Comparison of ENCODE assay signal across 8 cellular contexts in the genomic region with DNA sequence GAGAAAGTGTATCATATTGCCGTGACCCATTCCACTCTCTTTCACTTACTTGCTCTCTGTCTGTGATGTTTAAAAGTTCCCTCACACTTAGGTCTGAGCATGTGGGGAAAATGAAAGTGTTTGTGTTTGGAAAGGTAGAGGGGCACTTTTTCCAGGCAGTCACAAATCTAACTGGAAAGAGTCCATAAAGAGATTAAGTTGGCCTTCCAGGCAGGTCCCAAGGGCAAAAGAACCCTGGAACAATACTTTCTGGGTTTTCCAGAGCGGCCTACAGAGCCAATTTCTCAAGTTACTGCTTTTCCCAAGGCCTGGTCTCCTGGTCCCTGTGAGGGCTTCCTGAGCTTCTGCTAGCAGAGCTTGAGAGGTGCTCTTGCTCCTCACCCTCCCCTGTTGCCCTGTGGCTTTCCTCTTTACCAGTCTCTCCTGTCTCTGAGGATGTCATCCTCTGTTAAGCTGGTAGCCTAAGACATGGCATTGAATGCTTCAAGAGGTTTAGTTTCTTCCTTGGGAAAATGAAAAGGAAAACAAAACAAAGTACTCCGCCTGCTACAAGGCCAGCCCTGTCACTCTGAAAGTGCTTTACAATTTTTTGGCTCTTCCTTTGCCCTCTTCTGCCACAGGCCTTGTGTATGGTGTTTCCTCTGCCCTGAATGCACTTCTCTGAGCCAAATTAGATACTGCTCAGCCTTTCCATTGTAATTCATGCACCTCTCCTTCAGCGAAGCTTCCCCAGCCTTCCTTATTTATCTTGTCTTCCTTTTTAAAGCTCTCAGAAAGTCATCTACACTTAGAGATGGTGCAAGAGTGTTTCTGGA. TPM values are rescaled to one million over a fixed set of nuclear protein-coding genes. Genes with fewer than 3 reads are reported as not detected.
DNase-seq lines count a peak whose midpoint lies in the region; TF ChIP-seq lines count a peak whose summit lies in the region.

No MANE protein-coding gene starts in this region.

- H3K27me3 Mint-ChIP-seq in activated naive CD4-positive, alpha-beta T cell treated with anti-CD3 and anti-CD28 coated beads, Interleukin-2, amount 10 ng/mL, durations not matched to agents 7 days and 5 days, result no peaks in the 10 kb centered on the region
- H3K27me3 Mint-ChIP-seq in mesothelial cell of epicardium (ENCODE audit: low read depth), result no peaks in the 10 kb centered on the region

- no peak for TF ChIP-seq POLR2A in vagina (IDR thresholded peaks at IDR 0.05)

- no peak for DNase-seq in activated naive CD4-positive, alpha-beta T cell treated with anti-CD3 and anti-CD28 coated beads, Interleukin-2, amount 10 ng/mL, durations not matched to agents 7 days and 5 days
- DNase-seq in activated naive CD4-positive, alpha-beta T cell treated with Interleukin-2 at 50 U/mL for 16 hours, result no peak
- DNase-seq in ascending aorta (ENCODE audit: low spot score in 2 of 2), result no peak
- no peak for DNase-seq in mesothelial cell of epicardium (ENCODE audit: low spot score in 2 of 2, unreplicated experiment in 2 of 2)
- no peak for DNase-seq in vagina (ENCODE audit: extremely low spot score in 2 of 2)
- DNase-seq in NCI-H1694 (lab: John Stamatoyannopoulos, UW), result no peak
- no peak for DNase-seq in NOMO-1 (lab: John Stamatoyannopoulos, UW; ENCODE audit: unreplicated experiment in 2 of 2)
- no peak for DNase-seq in DMS53 (lab: John Stamatoyannopoulos, UW)

- no peak overlapping the region for H3K4me3 Mint-ChIP-seq in activated naive CD4-positive, alpha-beta T cell treated with anti-CD3 and anti-CD28 coated beads, Interleukin-2, amount 10 ng/mL, durations not matched to agents 7 days and 5 days
- H3K4me3 Mint-ChIP-seq in mesothelial cell of epicardium, result no peak overlapping the region

- H3K36me3 Mint-ChIP-seq in activated naive CD4-positive, alpha-beta T cell treated with anti-CD3 and anti-CD28 coated beads, Interleukin-2, amount 10 ng/mL, durations not matched to agents 7 days and 5 days, result peaks cover 18% of the 10 kb centered on the region
- peaks cover 2% of the 10 kb centered on the region for H3K36me3 Mint-ChIP-seq in mesothelial cell of epicardium

- intact Hi-C loops in ascending aorta (cut with DNase I), result loop anchor here (2.0 to 5.0 kb wide), 2 partner anchors 20 to 632 kb away; a partner anchor contains a TSS
- intact Hi-C loops in vagina (cut with DNase I), result no loop called here

- H3K4me1 Mint-ChIP-seq in activated naive CD4-positive, alpha-beta T cell treated with anti-CD3 and anti-CD28 coated beads, Interleukin-2, amount 10 ng/mL, durations not matched to agents 7 days and 5 days, result peaks cover 79% of the 10 kb centered on the region
- H3K4me1 Mint-ChIP-seq in mesothelial cell of epicardium, result peaks cover 51% of the 10 kb centered on the region

- TF ChIP-seq CTCF in ascending aorta (IDR thresholded peaks at IDR 0.05), result no peak
- TF ChIP-seq CTCF in mesothelial cell of epicardium (IDR thresholded peaks at IDR 0.05; ENCODE audit: unreplicated experiment), result no peak
- no peak for TF ChIP-seq CTCF in vagina (IDR thresholded peaks at IDR 0.05)

- peaks cover 31 to 76% of the 10 kb centered on the region in 2 donors for H3K4me1 ChIP-seq in ascending aorta
- peaks cover 60% of the 10 kb centered on the region for H3K4me1 ChIP-seq in vagina

- no peaks in the 10 kb centered on the region for H3K9me3 Mint-ChIP-seq in activated naive CD4-positive, alpha-beta T cell treated with anti-CD3 and anti-CD28 coated beads, Interleukin-2, amount 10 ng/mL, durations not matched to agents 7 days and 5 days
- no peaks in the 10 kb centered on the region for H3K9me3 Mint-ChIP-seq in mesothelial cell of epicardium

- H3K27ac Mint-ChIP-seq in activated naive CD4-positive, alpha-beta T cell treated with anti-CD3 and anti-CD28 coated beads, Interleukin-2, amount 10 ng/mL, durations not matched to agents 7 days and 5 days, result peak overlapping the region; percentile 22
- H3K27ac Mint-ChIP-seq in mesothelial cell of epicardium, result peak overlapping the region; percentile 48

- H3K36me3 ChIP-seq in ascending aorta, result peaks cover 0 to 7% of the 10 kb centered on the region in 2 donors
- H3K36me3 ChIP-seq in vagina, result no peaks in the 10 kb centered on the region

- H3K27ac ChIP-seq in ascending aorta (peak overlapping the region; percentile 84 to 91), vagina (peak overlapping the region; percentile 75)

- CTCF ChIA-PET in activated naive CD4-positive, alpha-beta T cell treated with anti-CD3 and anti-CD28 coated beads, Interleukin-2, amount 10 ng/mL, durations not matched to agents 7 days and 5 days (lab: Charles Lee), result interaction anchor here (1.0 to 10.4 kb wide), 4 partner anchors 9 to 85 kb away, joined by 3 to 199 read pairs (median 4); no protein-coding TSS in a partner anchor

- H3K4me3 ChIP-seq in ascending aorta, result peak overlapping the region in 1 of 2 donors; percentile 51
- no peak overlapping the region for H3K4me3 ChIP-seq in vagina

- H3K9me3 ChIP-seq in ascending aorta (no peaks in the 10 kb centered on the region), vagina (no peaks in the 10 kb centered on the region)

- H3K27me3 ChIP-seq in ascending aorta, result no peaks in the 10 kb centered on the region
- H3K27me3 ChIP-seq in vagina, result no peaks in the 10 kb centered on the region

RNA-seq across cellular contexts. Expression of a gene that starts 20.1 kb away (rescaled TPM):
- total RNA-seq in ascending aorta (108 TPM), mesothelial cell of epicardium (131 to 146 TPM (median 137 TPM) in 3 replicates), vagina (87.7 TPM)
